Comparison of ENCODE assay signal across 8 cellular contexts in genomic region chr1:21865943-21866628, GRCh38. TPM values are rescaled to one million over a fixed set of nuclear protein-coding genes. Genes with fewer than 3 reads are reported as not detected.
DNase-seq lines count a peak whose midpoint lies in the region; ATAC-seq and TF ChIP-seq lines count a peak whose summit lies in the region.

No MANE protein-coding gene starts in this region.

- no peak for TF ChIP-seq CTCF in lower lobe of right lung (IDR thresholded peaks at IDR 0.05)

- H3K27ac ChIP-seq in effector memory CD4-positive, alpha-beta T cell (ENCODE audit: insufficient read depth, low read length, poor library complexity, severe bottlenecking): no peak overlapping the region
- no peak overlapping the region for H3K27ac ChIP-seq in lower lobe of right lung

- DNase-seq in NCI-H510A (lab: John Stamatoyannopoulos, UW) (peak; percentile 49), left kidney (ENCODE audit: low read depth, low spot score) (peak; percentile 85), SW 1271 (lab: John Stamatoyannopoulos, UW) (no peak), lower lobe of right lung (no peak), superior temporal gyrus (ENCODE audit: extremely low spot score) (no peak)
- no peak for DNase-seq in effector memory CD4-positive, alpha-beta T cell

- no peaks in the 10 kb centered on the region for H3K27me3 ChIP-seq in effector memory CD4-positive, alpha-beta T cell (replicated peaks; ENCODE audit: control insufficient read depth, insufficient read depth, low read length, poor library complexity, severe bottlenecking)
- no peaks in the 10 kb centered on the region for H3K27me3 ChIP-seq in lower lobe of right lung (ENCODE audit: low read depth)

- H3K36me3 ChIP-seq in effector memory CD4-positive, alpha-beta T cell (ENCODE audit: control insufficient read depth, insufficient read depth, low read length): no peaks in the 10 kb centered on the region
- H3K36me3 ChIP-seq in lower lobe of right lung: peaks cover 74% of the 10 kb centered on the region

- no peak overlapping the region for H3K4me3 ChIP-seq in effector memory CD4-positive, alpha-beta T cell (ENCODE audit: insufficient read depth, low read depth, low read length, poor library complexity, severe bottlenecking)
- H3K4me3 ChIP-seq in lower lobe of right lung: no peak overlapping the region

- ATAC-seq in GM19023 (IDR thresholded peaks at IDR 0.05; ENCODE audit: unreplicated experiment) (peak; percentile 65), HG02763 (IDR thresholded peaks at IDR 0.05; ENCODE audit: unreplicated experiment) (peak; percentile 63), lower lobe of right lung (no peak)

- intact Hi-C loops in lower lobe of right lung (cut with DNase I): no loop called here

- no peaks in the 10 kb centered on the region for H3K4me1 ChIP-seq in effector memory CD4-positive, alpha-beta T cell (ENCODE audit: control insufficient read depth, insufficient read depth, low read length, poor library complexity, severe bottlenecking)
- H3K4me1 ChIP-seq in lower lobe of right lung: no peaks in the 10 kb centered on the region

- H3K9me3 ChIP-seq in effector memory CD4-positive, alpha-beta T cell (ENCODE audit: control insufficient read depth, low read length): no peaks in the 10 kb centered on the region
- no peaks in the 10 kb centered on the region for H3K9me3 ChIP-seq in lower lobe of right lung

RNA-seq across cellular contexts. Expression of gene LDLRAD2, which starts 54.0 kb away (rescaled TPM):
- total RNA-seq in lower lobe of right lung: 0.32 TPM

Comparison
In these comparisons a context has a peak if more than half of its experiments do, and no peak if none do; other contexts are left out.
1. ATAC-seq: peak in GM19023 (single experiment) and HG02763 (single experiment); none in lower lobe of right lung (0 of 2).
2. DNase-seq: peak in NCI-H510A (single experiment) and left kidney (single experiment); none in effector memory CD4-positive, alpha-beta T cell (0 of 3), SW 1271 (0 of 2), lower lobe of right lung (single experiment) and superior temporal gyrus (single experiment).